16 cellular contexts compared by ENCODE assay signal in the genomic region with DNA sequence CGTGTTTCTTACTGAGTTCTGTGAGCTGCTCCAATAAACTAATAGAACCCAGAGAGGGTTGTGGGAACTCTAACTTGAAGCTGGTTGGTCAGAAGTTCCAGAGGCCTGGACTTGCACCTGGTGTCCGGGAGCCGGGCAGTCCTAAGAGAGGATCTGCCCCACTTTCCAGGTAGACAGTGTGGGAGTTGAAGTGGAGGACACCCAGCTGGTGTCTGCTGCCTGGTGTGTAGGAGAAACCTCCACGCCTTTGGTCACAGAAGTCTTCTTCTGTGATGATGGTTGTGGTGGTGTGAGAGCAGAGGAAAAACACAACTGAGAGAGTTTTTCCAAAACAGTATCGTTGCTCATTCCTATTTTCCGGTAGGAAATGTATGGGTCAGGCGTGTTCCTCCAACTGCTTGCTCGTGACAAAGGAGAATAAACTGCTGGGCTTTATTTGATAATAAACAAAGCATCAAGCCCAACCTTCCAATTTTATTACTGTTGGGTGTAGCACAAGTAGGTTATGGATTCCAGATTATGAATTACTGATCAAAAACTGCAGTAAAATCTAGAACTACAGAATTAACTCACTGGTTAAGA.
DNase-seq lines count a peak whose midpoint lies in the region; ATAC-seq and TF ChIP-seq lines count a peak whose summit lies in the region.
"Had no signal": no experiment of that assay in that cellular context is flagged by ENCODE, and none has a peak within 500 bp of the region (broad histone marks: within the 10 kb centered on the region; RNA-seq: fewer than 3 reads in every experiment).

No MANE protein-coding gene starts in this region.

- H3K9ac ChIP-seq in colonic mucosa (ENCODE audit: low read depth in 2 of 2, low read length in 2 of 2): peak overlapping the region in 1 of 2 donors; percentile 80

- H3K4me1 ChIP-seq in colonic mucosa (peaks cover 3% of the 10 kb centered on the region), mucosa of descending colon (ENCODE audit: low read depth) (peaks cover 27% of the 10 kb centered on the region), upper lobe of right lung (no peaks in the 10 kb centered on the region)

- H3K27me3 ChIP-seq in colonic mucosa (no peaks in the 10 kb centered on the region), upper lobe of right lung (no peaks in the 10 kb centered on the region)

- H3K27ac ChIP-seq in colonic mucosa: peak overlapping the region; percentile 83
- no peak overlapping the region for H3K27ac ChIP-seq in upper lobe of right lung

- no peak for ATAC-seq in Right ventricle myocardium inferior
- peak; percentile 60 for ATAC-seq in mucosa of descending colon
- no peak for ATAC-seq in upper lobe of right lung
- no peak for ATAC-seq in HG02571 (IDR thresholded peaks at IDR 0.05; ENCODE audit: unreplicated experiment)
- ATAC-seq: CD8-positive, alpha-beta T cell had no signal

- DNase-seq in cardiac septum (ENCODE audit: low spot score): peak; percentile 43
- no peak for DNase-seq in Right ventricle myocardium inferior (ENCODE audit: missing footprints)
- DNase-seq in colonic mucosa: no peak
- DNase-seq in mucosa of descending colon: peak in 1 of 3 donors; percentile 67
- peak; percentile 30 for DNase-seq in upper lobe of right lung
- no peak for DNase-seq in CD1c-positive myeloid dendritic cell (ENCODE audit: extremely low spot score)
- DNase-seq in stimulated activated naive CD4-positive, alpha-beta T cell (lab: John Stamatoyannopoulos, UW): no peak
- DNase-seq: ACHN; CD8-positive, alpha-beta T cell; KG1; NCI-H1092 treated with DMSO at 0.1 percent for 48 hours; NCI-H1694 treated with DMSO at 0.1 percent for 48 hours; NCI-H446; NCI-H774; SIG-M5 had no signal

- intact Hi-C loops in cardiac septum (cut with DNase I): no loop called here
- intact Hi-C loops in Right ventricle myocardium inferior (cut with DNase I): no loop called here
- intact Hi-C loops in colonic mucosa (cut with DNase I): no loop called here
- intact Hi-C loops in mucosa of descending colon (cut with DNase I, micrococcal nuclease): no loop called here
- intact Hi-C loops in upper lobe of right lung (cut with DNase I): no loop called here

- H3K4me3 ChIP-seq in colonic mucosa (no peak overlapping the region), mucosa of descending colon (no peak overlapping the region), upper lobe of right lung (no peak overlapping the region)

- H3K36me3 ChIP-seq in colonic mucosa (no peaks in the 10 kb centered on the region), mucosa of descending colon (ENCODE audit: low read depth) (no peaks in the 10 kb centered on the region), upper lobe of right lung (no peaks in the 10 kb centered on the region)

- TF ChIP-seq CTCF in colonic mucosa (IDR thresholded peaks at IDR 0.05) (no peak), mucosa of descending colon (IDR thresholded peaks at IDR 0.05) (no peak), upper lobe of right lung (IDR thresholded peaks at IDR 0.05) (no peak)

- H3K9me3 ChIP-seq in colonic mucosa (no peaks in the 10 kb centered on the region), mucosa of descending colon (no peaks in the 10 kb centered on the region), upper lobe of right lung (no peaks in the 10 kb centered on the region)

Comparison
In these comparisons a context has a peak if more than half of its experiments do, and no peak if none do; other contexts are left out.
1. DNase-seq: peak in cardiac septum (single experiment) and upper lobe of right lung (single experiment); none in Right ventricle myocardium inferior (single experiment), colonic mucosa (single experiment), CD1c-positive myeloid dendritic cell (single experiment) and stimulated activated naive CD4-positive, alpha-beta T cell (0 of 6).